ENCODE assay signal across 25 cellular contexts in genomic region chr17:35621768-35622167, GRCh38.
"Had no signal": no experiment of that assay in that cellular context is flagged by ENCODE, and none has a peak within 500 bp of the region (broad histone marks: within the 10 kb centered on the region; RNA-seq: fewer than 3 reads in every experiment).

No MANE protein-coding gene starts in this region.

- DNase-seq: MG63, NCI-H1092, NCI-H1105 treated with DMSO at 0.1 percent for 48 hours, NCI-H1417 treated with DMSO at 0.1 percent for 48 hours, NCI-H146, NCI-H1694 treated with DMSO at 0.1 percent for 48 hours, NCI-H1930, NCI-H2081, NCI-H2107, NCI-H2227 treated with DMSO at 0.1 percent for 48 hours, NCI-H446, NCI-H510A, NCI-H524 treated with DMSO at 0.1 percent for 48 hours, NCI-H69, NCI-H774, PC-3, Right ventricle myocardium superior, SIG-M5 had no signal

- H3K4me3 Mint-ChIP-seq: IgD-negative memory B cell had no signal

- H3K27ac ChIP-seq: HL-60, SJSA1, SK-N-MC had no signal

- FAIRE-seq: HTR-8/SVneo, K562 had no signal

- H3K9me3 Mint-ChIP-seq: IgD-negative memory B cell had no signal

- H3K9me3 ChIP-seq: MG63, SJSA1 had no signal

- H3K4me1 ChIP-seq: SJSA1 had no signal

- H3K27me3 Mint-ChIP-seq: IgD-negative memory B cell had no signal

- H3K27ac Mint-ChIP-seq: IgD-negative memory B cell had no signal

- H3K27me3 ChIP-seq: MG63, SJSA1 had no signal

- ATAC-seq: K562, Panc1, PC-3 had no signal

- H3K4me3 ChIP-seq: K562, MG63, SJSA1, SK-N-MC had no signal
